ENCODE assay signal across 21 cellular contexts in genomic region chr22:35133702-35134395, GRCh38.
"Had no signal": no experiment of that assay in that cellular context is flagged by ENCODE, and none has a peak within 500 bp of the region (broad histone marks: within the 10 kb centered on the region; RNA-seq: fewer than 3 reads in every experiment).

No MANE protein-coding gene starts in this region.

- H3K4me1 ChIP-seq: left lung, parathyroid adenoma, sigmoid colon, thyroid gland, uterus had no signal

- H3K27me3 ChIP-seq: thyroid gland, uterus had no signal

- H3K27ac Mint-ChIP-seq: activated CD4-positive, alpha-beta T cell treated with anti-CD3 and anti-CD28 coated beads, Interleukin-2, amount 10 ng/mL, durations not matched to agents 7 days and 5 days; activated CD8-positive, alpha-beta T cell treated with anti-CD3 and anti-CD28 coated beads, Interleukin-2, amount 10 ng/mL, durations not matched to agents 7 days and 5 days; activated naive CD4-positive, alpha-beta T cell treated with anti-CD3 and anti-CD28 coated beads, Interleukin-2, amount 10 ng/mL, durations not matched to agents 7 days and 5 days; activated naive CD8-positive, alpha-beta T cell treated with anti-CD3 and anti-CD28 coated beads, Interleukin-2, amount 50 U/mL, for 24 hours; activated T-cell treated with anti-CD3 and anti-CD28 coated beads, Interleukin-2, amount 50 U/mL, for 24 hours; activated T-helper 2 cell treated with anti-CD3 and anti-CD28 coated beads, Interferon-gamma antibody, Interleukin-2, Interleukin-4, amounts not matched to agents 10 μg/mL and 5 μg/mL and 100 μg/mL, durations not matched to agents 14 hours and 24 hours and 36 hours; brain had no signal

- H3K27ac ChIP-seq: left lung, parathyroid adenoma, sigmoid colon, thyroid gland, uterus had no signal

- H3K9ac ChIP-seq: parathyroid adenoma had no signal

- H3K4me3 ChIP-seq: left lung, sigmoid colon, thyroid gland, uterus had no signal

- H3K4me3 Mint-ChIP-seq: activated CD4-positive, alpha-beta T cell treated with anti-CD3 and anti-CD28 coated beads, Interleukin-2, amount 10 ng/mL, durations not matched to agents 7 days and 5 days; activated CD8-positive, alpha-beta T cell treated with anti-CD3 and anti-CD28 coated beads, Interleukin-2, amount 10 ng/mL, durations not matched to agents 7 days and 5 days; activated naive CD4-positive, alpha-beta T cell treated with anti-CD3 and anti-CD28 coated beads, Interleukin-2, amount 10 ng/mL, durations not matched to agents 7 days and 5 days; activated naive CD8-positive, alpha-beta T cell treated with anti-CD3 and anti-CD28 coated beads, Interleukin-2, amount 50 U/mL, for 24 hours; activated T-cell treated with anti-CD3 and anti-CD28 coated beads, Interleukin-2, amount 50 U/mL, for 24 hours; brain; naive thymus-derived CD8-positive, alpha-beta T cell had no signal

- FAIRE-seq: colon, kidney had no signal

- H2AFZ ChIP-seq: parathyroid adenoma had no signal

- H3K9me3 Mint-ChIP-seq: activated CD4-positive, alpha-beta T cell treated with anti-CD3 and anti-CD28 coated beads, Interleukin-2, amount 10 ng/mL, durations not matched to agents 7 days and 5 days; activated naive CD4-positive, alpha-beta T cell treated with anti-CD3 and anti-CD28 coated beads, Interleukin-2, amount 10 ng/mL, durations not matched to agents 7 days and 5 days; activated naive CD8-positive, alpha-beta T cell treated with anti-CD3 and anti-CD28 coated beads, Interleukin-2, amount 50 U/mL, for 24 hours; activated T-cell treated with anti-CD3 and anti-CD28 coated beads, Interleukin-2, amount 50 U/mL, for 24 hours; activated T-helper 2 cell treated with anti-CD3 and anti-CD28 coated beads, Interferon-gamma antibody, Interleukin-2, Interleukin-4, amounts not matched to agents 10 μg/mL and 5 μg/mL and 100 μg/mL, durations not matched to agents 14 hours and 24 hours and 36 hours; naive thymus-derived CD8-positive, alpha-beta T cell had no signal

- H3K79me2 ChIP-seq: parathyroid adenoma had no signal

- DNase-seq: activated CD4-positive, alpha-beta T cell treated with anti-CD3 and anti-CD28 coated beads, Interleukin-2, amount 10 ng/mL, durations not matched to agents 7 days and 5 days; activated CD8-positive, alpha-beta T cell treated with anti-CD3 and anti-CD28 coated beads, Interleukin-2, amount 10 ng/mL, durations not matched to agents 7 days and 5 days; activated naive CD4-positive, alpha-beta T cell treated with anti-CD3 and anti-CD28 coated beads, Interleukin-2, amount 10 ng/mL, durations not matched to agents 7 days and 5 days; activated naive CD8-positive, alpha-beta T cell treated with anti-CD3 and anti-CD28 coated beads, Interleukin-2, amount 50 U/mL, for 24 hours; activated T-cell treated with anti-CD3 and anti-CD28 coated beads, Interleukin-2, amount 50 U/mL, for 24 hours; anterior cingulate cortex; central memory CD4-positive, alpha-beta T cell; foreskin melanocyte; kidney; left lung; naive thymus-derived CD8-positive, alpha-beta T cell; sigmoid colon; stimulated activated naive CD4-positive, alpha-beta T cell; T1000; thyroid gland; uterus had no signal

- ATAC-seq: activated CD4-positive, CD25-positive, alpha-beta regulatory T cell treated with anti-CD3 and anti-CD28 coated beads, Interleukin-2, amount 50 U/mL, for 24 hours; activated CD8-positive, alpha-beta T cell treated with anti-CD3 and anti-CD28 coated beads, Interleukin-2, amount 10 ng/mL, durations not matched to agents 7 days and 5 days; activated naive CD8-positive, alpha-beta T cell treated with anti-CD3 and anti-CD28 coated beads, Interleukin-2, amount 50 U/mL, for 24 hours; left lung; naive thymus-derived CD8-positive, alpha-beta T cell had no signal

- H3K36me3 Mint-ChIP-seq: activated naive CD4-positive, alpha-beta T cell treated with anti-CD3 and anti-CD28 coated beads, Interleukin-2, amount 10 ng/mL, durations not matched to agents 7 days and 5 days; brain; naive thymus-derived CD8-positive, alpha-beta T cell had no signal

- H3K36me3 ChIP-seq: left lung, sigmoid colon, thyroid gland, uterus had no signal

- H3K9me3 ChIP-seq: left lung, sigmoid colon, thyroid gland, uterus had no signal
